Comparison of ENCODE assay signal across 1 cellular context in genomic region chr14:37625597-37626595, GRCh38.
A peak's percentile ranks its signal among the peaks of the same experiment; 100 is the strongest.
TF ChIP-seq lines count a peak whose summit lies in the region.

No MANE protein-coding gene starts in this region.

TF ChIP-seq in HepG2, 621 proteins besides CTCF, POLR2A, EP300 and RAD21 (continued from another document and continues in another):
- no peak for TF ChIP-seq ZNF841 (CRISPR knock-in tag; IDR thresholded peaks at IDR 0.05; ENCODE audit: borderline replicate concordance)
- no peak for TF ChIP-seq TBL1XR1 (IDR thresholded peaks at IDR 0.05; ENCODE audit: borderline replicate concordance, low read length, partially characterized antibody)
- no peak for TF ChIP-seq NR3C1 (CRISPR knock-in tag; IDR thresholded peaks at IDR 0.05)
- TF ChIP-seq HMGXB3 (CRISPR knock-in tag; IDR thresholded peaks at IDR 0.05; ENCODE audit: borderline replicate concordance) = no peak
- no peak for TF ChIP-seq HNF1A (IDR thresholded peaks at IDR 0.05; ENCODE audit: low read depth)
- no peak; the same call in 1 of the 2 replicates for TF ChIP-seq HNF1A (CRISPR knock-in tag; IDR thresholded peaks at IDR 0.05; ENCODE audit: borderline replicate concordance)
- peak; percentile 40 for TF ChIP-seq RBM22 (optimal IDR thresholded peaks at IDR 0.05; ENCODE audit: low read length)
- no peak for TF ChIP-seq ZBED4 (CRISPR knock-in tag; IDR thresholded peaks at IDR 0.05; ENCODE audit: borderline replicate concordance)
- TF ChIP-seq NCOR1 (IDR thresholded peaks at IDR 0.05; ENCODE audit: borderline replicate concordance, low read length) = peak; percentile 69; the same call in 1 of the 2 replicates
- peak; percentile 16; the same call in 1 of the 2 replicates for TF ChIP-seq POGZ (CRISPR knock-in tag; IDR thresholded peaks at IDR 0.05)
- TF ChIP-seq ZNF790 (CRISPR knock-in tag; IDR thresholded peaks at IDR 0.05; ENCODE audit: borderline replicate concordance) = no peak
- TF ChIP-seq CCAR2 (optimal IDR thresholded peaks at IDR 0.05; ENCODE audit: low read depth, low read length) = no peak
- peak; percentile 15; the same call in 1 of the 2 replicates for TF ChIP-seq THYN1 (CRISPR knock-in tag; IDR thresholded peaks at IDR 0.05; ENCODE audit: borderline replicate concordance, low read depth)
- no peak for TF ChIP-seq ZNF275 (CRISPR knock-in tag; IDR thresholded peaks at IDR 0.05; ENCODE audit: borderline replicate concordance)
- TF ChIP-seq KMT2B (CRISPR knock-in tag; IDR thresholded peaks at IDR 0.05) = no peak
- no peak for TF ChIP-seq SP140L (CRISPR knock-in tag; IDR thresholded peaks at IDR 0.05; ENCODE audit: borderline replicate concordance)
- TF ChIP-seq YEATS2 (CRISPR knock-in tag; IDR thresholded peaks at IDR 0.05; ENCODE audit: borderline replicate concordance) = no peak
- no peak for TF ChIP-seq ZFP41 (CRISPR knock-in tag; IDR thresholded peaks at IDR 0.05; ENCODE audit: borderline replicate concordance)
- TF ChIP-seq MIXL1 (CRISPR knock-in tag; IDR thresholded peaks at IDR 0.05) = peak; percentile 56
- peak; percentile 34; the same call in 1 of the 2 replicates for TF ChIP-seq NFIC (IDR thresholded peaks at IDR 0.05; ENCODE audit: low read length)
- TF ChIP-seq ZNF878 (CRISPR knock-in tag; IDR thresholded peaks at IDR 0.05) = no peak
- peak; percentile 29; the same call in 1 of the 2 replicates for TF ChIP-seq GATAD2A (CRISPR knock-in tag; IDR thresholded peaks at IDR 0.05)
- TF ChIP-seq CEBPB (IDR thresholded peaks at IDR 0.05; ENCODE audit: borderline replicate concordance, low read depth, low read length) = 0 out of 2 replicates have a peak, but pooled peaks have one; percentile 1
- TF ChIP-seq REXO4 (CRISPR knock-in tag; IDR thresholded peaks at IDR 0.05; ENCODE audit: borderline replicate concordance) = no peak
- peak; percentile 27; the same call in 1 of the 2 replicates for TF ChIP-seq RARA (CRISPR knock-in tag; IDR thresholded peaks at IDR 0.05)
- TF ChIP-seq TOPORS (CRISPR knock-in tag; IDR thresholded peaks at IDR 0.05) = 0 out of 2 replicates have a peak, but pooled peaks have one; percentile 45
- no peak for TF ChIP-seq ZNF615 (CRISPR knock-in tag; IDR thresholded peaks at IDR 0.05; ENCODE audit: borderline replicate concordance)
- TF ChIP-seq RXRB (CRISPR knock-in tag; IDR thresholded peaks at IDR 0.05; ENCODE audit: borderline replicate concordance) = no peak
- no peak for TF ChIP-seq DPF2 (CRISPR knock-in tag; IDR thresholded peaks at IDR 0.05; ENCODE audit: borderline replicate concordance, low read depth)
- no peak for TF ChIP-seq NR2F1 (CRISPR knock-in tag; IDR thresholded peaks at IDR 0.05)
- no peak for TF ChIP-seq GABPB1 (CRISPR knock-in tag; IDR thresholded peaks at IDR 0.05)
- TF ChIP-seq ARID3A (IDR thresholded peaks at IDR 0.05; ENCODE audit: low read depth, low read length) = peak; percentile 63; the same call in 1 of the 2 replicates
- TF ChIP-seq RARG (CRISPR knock-in tag; IDR thresholded peaks at IDR 0.05; ENCODE audit: low read depth) = no peak
- no peak for TF ChIP-seq TRIM22 (IDR thresholded peaks at IDR 0.05)
- no peak for TF ChIP-seq ATF1 (CRISPR knock-in tag; IDR thresholded peaks at IDR 0.05)
- TF ChIP-seq ZNF605 (CRISPR knock-in tag; IDR thresholded peaks at IDR 0.05) = no peak
- no peak for TF ChIP-seq NAIF1 (CRISPR knock-in tag; IDR thresholded peaks at IDR 0.05; ENCODE audit: borderline replicate concordance)
- no peak for TF ChIP-seq MAF1 (CRISPR knock-in tag; IDR thresholded peaks at IDR 0.05; ENCODE audit: borderline replicate concordance)
- TF ChIP-seq FOSL2 (CRISPR knock-in tag; IDR thresholded peaks at IDR 0.05) = no peak
- TF ChIP-seq ZNF18 (CRISPR knock-in tag; IDR thresholded peaks at IDR 0.05; ENCODE audit: insufficient replicate concordance) = no peak
- TF ChIP-seq KMT2A (CRISPR knock-in tag; IDR thresholded peaks at IDR 0.05) = no peak
- TF ChIP-seq ZBTB7A (CRISPR knock-in tag; IDR thresholded peaks at IDR 0.05) = no peak
- peak; percentile 86 for TF ChIP-seq ZNF652 (CRISPR knock-in tag; IDR thresholded peaks at IDR 0.05; ENCODE audit: borderline replicate concordance, low read depth)
- no peak for TF ChIP-seq ZNF354B (CRISPR knock-in tag; IDR thresholded peaks at IDR 0.05)
